Comparison of ENCODE assay signal across 8 cellular contexts in genomic region chr22:20418211-20418788, GRCh38. TPM values are rescaled to one million over a fixed set of nuclear protein-coding genes. Genes with fewer than 3 reads are reported as not detected.
DNase-seq lines count a peak whose midpoint lies in the region; ATAC-seq and TF ChIP-seq lines count a peak whose summit lies in the region.

No MANE protein-coding gene starts in this region.

- no peaks in the 10 kb centered on the region for H3K9me3 ChIP-seq in Caco-2
- H3K9me3 ChIP-seq in HUES6 (ENCODE audit: control insufficient read depth, insufficient read depth, low read depth, low read length), result no peaks in the 10 kb centered on the region
- no peaks in the 10 kb centered on the region for H3K9me3 ChIP-seq in stomach smooth muscle (ENCODE audit: control insufficient read depth in 2 of 2, low read length in 2 of 2)

- no TSS peak for BruUV-seq in Caco-2 (replicated peaks; lab: Mats Ljungman, UMichigan)

- H3K27ac ChIP-seq in HUES6 (ENCODE audit: low read depth, low read length) (no peak overlapping the region), stomach smooth muscle (ENCODE audit: low read length) (no peak overlapping the region)

- no peaks in the 10 kb centered on the region for H3K27me3 Mint-ChIP-seq in Caco-2 (ENCODE audit: insufficient read depth, unreplicated experiment)
- no peaks in the 10 kb centered on the region for H3K27me3 Mint-ChIP-seq in neural crest cell (ENCODE audit: low read depth)

- no peaks in the 10 kb centered on the region for H3K4me1 ChIP-seq in Caco-2
- H3K4me1 ChIP-seq in HUES6 (ENCODE audit: control insufficient read depth, insufficient read depth, low read length), result peaks cover 1% of the 10 kb centered on the region; the same call in 1 of the 2 replicates
- H3K4me1 ChIP-seq in stomach smooth muscle (ENCODE audit: control insufficient read depth, insufficient read depth, low read length), result peaks cover 14% of the 10 kb centered on the region

- H3K9ac ChIP-seq in HUES6 (ENCODE audit: low read length), result peak overlapping the region; percentile 60
- H3K9ac ChIP-seq in stomach smooth muscle (ENCODE audit: low read length in 2 of 2), result peak overlapping the region; percentile 42 to 51

- intact Hi-C loops in Caco-2 (cut with micrococcal nuclease; ENCODE audit: unreplicated experiment), result loop anchor here (1.0 kb wide), 2 partner anchors 38 to 78 kb away; no protein-coding TSS in a partner anchor

- POLR2A ChIA-PET in Caco-2 (lab: Charles Lee), result interaction anchor here (0.6 to 0.7 kb wide), 2 partner anchors 9 to 77 kb away, joined by 8 read pairs; partner anchors contain the start of gene KLHL22

- H3K9me3 Mint-ChIP-seq in Caco-2 (ENCODE audit: unreplicated experiment) (no peaks in the 10 kb centered on the region), neural crest cell (no peaks in the 10 kb centered on the region)

- no peaks in the 10 kb centered on the region for H3K36me3 Mint-ChIP-seq in Caco-2 (ENCODE audit: insufficient read depth, unreplicated experiment)
- no peaks in the 10 kb centered on the region for H3K36me3 Mint-ChIP-seq in neural crest cell (ENCODE audit: low read depth)

- no peaks in the 10 kb centered on the region for H3K27me3 ChIP-seq in Caco-2 (replicated peaks; ENCODE audit: control insufficient read depth, insufficient read depth, low read length)
- H3K27me3 ChIP-seq in HUES6 (ENCODE audit: control insufficient read depth, insufficient read depth, low read length), result peaks cover 11% of the 10 kb centered on the region
- no peaks in the 10 kb centered on the region for H3K27me3 ChIP-seq in stomach smooth muscle (ENCODE audit: control insufficient read depth in 1 of 2, insufficient read depth in 2 of 2, low read length in 2 of 2)

- H3K4me3 ChIP-seq in Caco-2 (ENCODE audit: low read depth, low read length) (peak overlapping the region; percentile 41), HUES6 (ENCODE audit: low read depth, low read length) (peak overlapping the region; percentile 66), foreskin fibroblast (ENCODE audit: low read depth in 1 of 2, low read length in 2 of 2) (peak overlapping the region; percentile 45 to 57), stomach smooth muscle (ENCODE audit: low read length in 2 of 2) (peak overlapping the region; percentile 55 to 76)

- TF ChIP-seq CTCF in Caco-2 (IDR thresholded peaks at IDR 0.05; ENCODE audit: insufficient read depth in 1 of 2, low read depth in 1 of 2, low read length in 1 of 2, severe bottlenecking in 1 of 2, unreplicated experiment in 1 of 2) (peak; percentile 79 to 85), foreskin fibroblast (IDR thresholded peaks at IDR 0.05; ENCODE audit: low read depth, low read length) (peak; percentile 77), neural crest cell (conservative IDR thresholded peaks at IDR 0.05) (peak; percentile 95)

- peak; percentile 76 to 78 for DNase-seq in Caco-2
- DNase-seq in RPMI7951 (ENCODE audit: low read depth), result peak; percentile 77
- peak; percentile 63 for DNase-seq in activated effector memory CD4-positive, alpha-beta T cell treated with Interleukin-2 at 50 U/mL for 16 hours
- DNase-seq in foreskin fibroblast, result peak; percentile 79 to 95
- peak; percentile 69 for DNase-seq in neural crest cell (ENCODE audit: low read depth, low spot score)

- H3K4me3 Mint-ChIP-seq in Caco-2 (ENCODE audit: unreplicated experiment), result peak overlapping the region; percentile 62
- peak overlapping the region; percentile 76 for H3K4me3 Mint-ChIP-seq in neural crest cell

- H3K27ac Mint-ChIP-seq in Caco-2 (ENCODE audit: unreplicated experiment), result no peak overlapping the region
- H3K27ac Mint-ChIP-seq in neural crest cell (ENCODE audit: unreplicated experiment), result no peak overlapping the region

- no peak for ATAC-seq in GM21825 (IDR thresholded peaks at IDR 0.05; ENCODE audit: unreplicated experiment)

- CTCF ChIA-PET in Caco-2 (lab: Charles Lee), result interaction anchor here (0.6 to 3.3 kb wide), 32 partner anchors 9 to 1217 kb away, joined by 3 to 94 read pairs (median 5); partner anchors contain the start of genes DGCR6L and ZNF74

- H3K36me3 ChIP-seq in Caco-2 (ENCODE audit: control insufficient read depth, insufficient read depth, low read length) (no peaks in the 10 kb centered on the region), HUES6 (ENCODE audit: control insufficient read depth, insufficient read depth, low read length) (no peaks in the 10 kb centered on the region), stomach smooth muscle (ENCODE audit: control insufficient read depth in 2 of 2, insufficient read depth in 2 of 2, low read length in 2 of 2) (no peaks in the 10 kb centered on the region)

- no peaks in the 10 kb centered on the region for H3K4me1 Mint-ChIP-seq in Caco-2 (ENCODE audit: low read depth, unreplicated experiment)
- H3K4me1 Mint-ChIP-seq in neural crest cell, result peaks cover 8% of the 10 kb centered on the region

RNA-seq across cellular contexts. Expression of gene SCARF2, which starts 19.3 kb away (rescaled TPM):
- total RNA-seq in Caco-2 (2022), result 0.58 and 0.73 TPM in 2 replicates
- 6.0 and 6.1 TPM in 2 replicates for total RNA-seq in RPMI7951 (2014; rRNA removed; shearing (Covaris generic))
- total RNA-seq in neural crest cell, result 23.1 and 23.4 TPM in 2 replicates

RNA-seq across cellular contexts. Expression of gene ZNF74, which starts 24.3 kb away (rescaled TPM):
- total RNA-seq in Caco-2 (2022), result 14.5 and 15.6 TPM in 2 replicates
- 3.2 and 6.5 TPM in 2 replicates for total RNA-seq in RPMI7951 (2014; rRNA removed; shearing (Covaris generic))
- 54.2 and 55.1 TPM in 2 replicates for total RNA-seq in neural crest cell
